ENCODE assay signal across 22 cellular contexts in genomic region chr22:42383851-42384417, GRCh38. TPM values are rescaled to one million over a fixed set of nuclear protein-coding genes. Genes with fewer than 3 reads are reported as not detected.
"Had no signal": no experiment of that assay in that cellular context is flagged by ENCODE, and none has a peak within 500 bp of the region (broad histone marks: within the 10 kb centered on the region; RNA-seq: fewer than 3 reads in every experiment).

No MANE protein-coding gene starts in this region.

- H3K27ac Mint-ChIP-seq: natural killer cell treated with Interleukin-12 subunit alpha and Interleukin-12 subunit beta and Interleukin-15 and Interleukin-18, amount 100 ng/mL, for 72 hours; stimulated activated effector memory CD8-positive, alpha-beta T cell treated with anti-CD3 and anti-CD28 coated beads, Interleukin-12 subunit alpha, Interleukin-12 subunit beta, amount 100 ng/mL, for 72 hours had no signal

- H3K36me3 ChIP-seq: esophagus squamous epithelium, lower lobe of right lung, prostate gland, right atrium auricular region, sigmoid colon, thoracic aorta, tibial nerve, upper lobe of left lung had no signal

- H3K27ac ChIP-seq: esophagus squamous epithelium, lower lobe of right lung, prostate gland, right atrium auricular region, sigmoid colon, thoracic aorta, tibial nerve, upper lobe of left lung had no signal

- DNase-seq: cortex of kidney; effector memory CD8-positive, alpha-beta T cell; erythroblast; esophagus squamous epithelium; left ventricle myocardium superior; lower lobe of right lung; nucleus accumbens; sigmoid colon; stimulated activated CD4-positive, alpha-beta T cell treated with anti-CD3 and anti-CD28 coated beads, Interleukin-2, amount 100 ng/mL, for 24 hours; stimulated activated CD4-positive, alpha-beta T cell treated with anti-CD3 and anti-CD28 coated beads, Interleukin-4, amount 100 ng/mL, for 24 hours; stimulated activated naive CD8-positive, alpha-beta T cell treated with anti-CD3 and anti-CD28 coated beads, Interleukin-15, Interleukin-2, amounts not matched to agents 100 U/mL and 50 U/mL, for 24 hours; substantia nigra; upper lobe of left lung had no signal

- H3K36me3 Mint-ChIP-seq: natural killer cell treated with Interleukin-12 subunit alpha and Interleukin-12 subunit beta and Interleukin-15 and Interleukin-18, amount 100 ng/mL, for 72 hours; stimulated activated effector memory CD8-positive, alpha-beta T cell treated with anti-CD3 and anti-CD28 coated beads, Interleukin-12 subunit alpha, Interleukin-12 subunit beta, amount 100 ng/mL, for 72 hours had no signal

- H3K4me1 ChIP-seq: lower lobe of right lung, prostate gland, right atrium auricular region, sigmoid colon, tibial nerve, upper lobe of left lung had no signal

- H3K9me3 Mint-ChIP-seq: effector memory CD8-positive, alpha-beta T cell; natural killer cell treated with Interleukin-12 subunit alpha and Interleukin-12 subunit beta and Interleukin-15 and Interleukin-18, amount 100 ng/mL, for 72 hours; neural crest cell; stimulated activated effector memory CD8-positive, alpha-beta T cell treated with anti-CD3 and anti-CD28 coated beads, Interleukin-12 subunit alpha, Interleukin-12 subunit beta, amount 100 ng/mL, for 72 hours had no signal

- ATAC-seq: effector memory CD8-positive, alpha-beta T cell; left ventricle myocardium superior; lower lobe of right lung; natural killer cell treated with Interleukin-12 subunit alpha and Interleukin-12 subunit beta and Interleukin-15 and Interleukin-18, amount 100 ng/mL, for 72 hours; stimulated activated effector memory CD8-positive, alpha-beta T cell treated with anti-CD3 and anti-CD28 coated beads, Interleukin-12 subunit alpha, Interleukin-12 subunit beta, amount 100 ng/mL, for 72 hours; stimulated activated naive CD8-positive, alpha-beta T cell treated with anti-CD3 and anti-CD28 coated beads, Interleukin-15, Interleukin-2, amounts not matched to agents 100 U/mL and 50 U/mL, for 24 hours had no signal

- H3K9me3 ChIP-seq: esophagus squamous epithelium, lower lobe of right lung, prostate gland, right atrium auricular region, sigmoid colon, thoracic aorta, tibial nerve, upper lobe of left lung had no signal

- H3K4me1 Mint-ChIP-seq: stimulated activated effector memory CD8-positive, alpha-beta T cell treated with anti-CD3 and anti-CD28 coated beads, Interleukin-12 subunit alpha, Interleukin-12 subunit beta, amount 100 ng/mL, for 72 hours had no signal

- H3K4me3 ChIP-seq: esophagus squamous epithelium, lower lobe of right lung, prostate gland, right atrium auricular region, sigmoid colon, thoracic aorta, tibial nerve, upper lobe of left lung had no signal

- H3K27me3 ChIP-seq: esophagus squamous epithelium, right atrium auricular region, sigmoid colon, tibial nerve, upper lobe of left lung had no signal

- H3K27me3 Mint-ChIP-seq: natural killer cell treated with Interleukin-12 subunit alpha and Interleukin-12 subunit beta and Interleukin-15 and Interleukin-18, amount 100 ng/mL, for 72 hours had no signal

- H3K4me3 Mint-ChIP-seq: effector memory CD8-positive, alpha-beta T cell; natural killer cell treated with Interleukin-12 subunit alpha and Interleukin-12 subunit beta and Interleukin-15 and Interleukin-18, amount 100 ng/mL, for 72 hours; neural crest cell; stimulated activated effector memory CD8-positive, alpha-beta T cell treated with anti-CD3 and anti-CD28 coated beads, Interleukin-12 subunit alpha, Interleukin-12 subunit beta, amount 100 ng/mL, for 72 hours had no signal

RNA-seq across cellular contexts. Expression of gene NFAM1, which starts 48.3 kb away (rescaled TPM):
- total RNA-seq: osteocyte had no signal
- polyA plus RNA-seq: keratinocyte had no signal
